In genomic region chr10:103545771-103546281, GRCh38 we compare ENCODE assay signal across 20 cellular contexts. TPM values are rescaled to one million over a fixed set of nuclear protein-coding genes. Genes with fewer than 3 reads are reported as not detected.
DNase-seq lines count a peak whose midpoint lies in the region; ATAC-seq and TF ChIP-seq lines count a peak whose summit lies in the region.
"Had no signal": no experiment of that assay in that cellular context is flagged by ENCODE, and none has a peak within 500 bp of the region (broad histone marks: within the 10 kb centered on the region; RNA-seq: fewer than 3 reads in every experiment).

No MANE protein-coding gene starts in this region.

- TF ChIP-seq CTCF in Peyer's patch (IDR thresholded peaks at IDR 0.05), result no peak
- TF ChIP-seq CTCF in mucosa of descending colon (IDR thresholded peaks at IDR 0.05), result no peak

- H3K4me3 ChIP-seq in Peyer's patch (no peak overlapping the region), mucosa of descending colon (no peak overlapping the region), aorta (ENCODE audit: low read length in 2 of 2) (no peak overlapping the region)
- H3K4me3 ChIP-seq: prostate gland, SK-N-MC, smooth muscle cell had no signal

- no peak for TF ChIP-seq POLR2A in Peyer's patch (IDR thresholded peaks at IDR 0.05)

- H3K9me3 ChIP-seq in Peyer's patch (no peaks in the 10 kb centered on the region), mucosa of descending colon (no peaks in the 10 kb centered on the region), aorta (ENCODE audit: control insufficient read depth, low read length) (no peaks in the 10 kb centered on the region)
- H3K9me3 ChIP-seq: prostate gland had no signal

- H3K4me1 ChIP-seq in Peyer's patch (peaks cover 0 to 22% (median 2%) of the 10 kb centered on the region in 4 donors), mucosa of descending colon (ENCODE audit: low read depth) (peaks cover 26% of the 10 kb centered on the region), aorta (ENCODE audit: control insufficient read depth in 1 of 2, insufficient read depth in 2 of 2, low read length in 2 of 2) (no peaks in the 10 kb centered on the region)

- intact Hi-C loops in mucosa of descending colon (cut with DNase I, micrococcal nuclease), result no loop called here
- intact Hi-C loops in aorta (cut with DNase I), result no loop called here

- ATAC-seq in mucosa of descending colon, result peak; percentile 55
- no peak for ATAC-seq in aorta (ENCODE audit: low FRiP score)
- no peak for ATAC-seq in HG02759 (IDR thresholded peaks at IDR 0.05; ENCODE audit: unreplicated experiment)
- ATAC-seq: naive thymus-derived CD8-positive, alpha-beta T cell; PC-3 had no signal

- peak; percentile 12 for DNase-seq in activated naive CD4-positive, alpha-beta T cell treated with anti-CD3 and anti-CD28 coated beads, Interleukin-2, amount 10 ng/mL, durations not matched to agents 7 days and 5 days
- no peak for DNase-seq in activated naive CD4-positive, alpha-beta T cell (lab: John Stamatoyannopoulos, UW)
- DNase-seq in Peyer's patch (peak in 2 of 3 donors; percentile 56 to 61), mucosa of descending colon (peak in 2 of 3 donors; percentile 53 to 71), aorta (peak; percentile 5 to 39), germinal center (ENCODE audit: low spot score) (no peak), NCI-H187 treated with DMSO at 0.1 percent for 48 hours (lab: John Stamatoyannopoulos, UW) (no peak)
- DNase-seq: activated CD4-positive, CD25-positive, alpha-beta regulatory T cell; activated naive CD8-positive, alpha-beta T cell treated with anti-CD3 and anti-CD28 coated beads for 36 hours; brain microvascular endothelial cell; C1 segment of cervical spinal cord; cortex of kidney; NCI-H1048; PC-3; T-helper 9 cell had no signal

- no peak overlapping the region for H3K27ac Mint-ChIP-seq in activated naive CD4-positive, alpha-beta T cell treated with anti-CD3 and anti-CD28 coated beads, Interleukin-2, amount 10 ng/mL, durations not matched to agents 7 days and 5 days
- H3K27ac Mint-ChIP-seq: activated naive CD8-positive, alpha-beta T cell treated with anti-CD3 and anti-CD28 coated beads for 36 hours had no signal

- H3K27ac ChIP-seq in Peyer's patch (peak overlapping the region in 2 of 4 donors; percentile 15 to 55), aorta (ENCODE audit: low read depth in 1 of 2, low read length in 2 of 2) (no peak overlapping the region)
- H3K27ac ChIP-seq: brain microvascular endothelial cell, prostate gland, SK-N-MC had no signal

- H3K27me3 ChIP-seq in Peyer's patch (no peaks in the 10 kb centered on the region), aorta (ENCODE audit: control insufficient read depth in 1 of 2, insufficient read depth in 2 of 2, low read length in 1 of 2) (no peaks in the 10 kb centered on the region)

- WGBS in aorta, 2 donors, result 90 to 91% methylated on average over 4 of the region's 4 CpGs

- peaks cover 8% of the 10 kb centered on the region for H3K4me1 Mint-ChIP-seq in activated naive CD4-positive, alpha-beta T cell treated with anti-CD3 and anti-CD28 coated beads, Interleukin-2, amount 10 ng/mL, durations not matched to agents 7 days and 5 days

- peaks cover 61% of the 10 kb centered on the region for H3K27me3 Mint-ChIP-seq in activated naive CD4-positive, alpha-beta T cell treated with anti-CD3 and anti-CD28 coated beads, Interleukin-2, amount 10 ng/mL, durations not matched to agents 7 days and 5 days

- no peak overlapping the region for H3K4me3 Mint-ChIP-seq in activated naive CD4-positive, alpha-beta T cell treated with anti-CD3 and anti-CD28 coated beads, Interleukin-2, amount 10 ng/mL, durations not matched to agents 7 days and 5 days
- H3K4me3 Mint-ChIP-seq: activated naive CD8-positive, alpha-beta T cell treated with anti-CD3 and anti-CD28 coated beads for 36 hours; naive thymus-derived CD8-positive, alpha-beta T cell had no signal

- H3K9me3 Mint-ChIP-seq in activated naive CD4-positive, alpha-beta T cell treated with anti-CD3 and anti-CD28 coated beads, Interleukin-2, amount 10 ng/mL, durations not matched to agents 7 days and 5 days, result no peaks in the 10 kb centered on the region
- H3K9me3 Mint-ChIP-seq: activated naive CD8-positive, alpha-beta T cell treated with anti-CD3 and anti-CD28 coated beads for 36 hours; naive thymus-derived CD8-positive, alpha-beta T cell had no signal

- CTCF ChIA-PET in activated naive CD4-positive, alpha-beta T cell treated with anti-CD3 and anti-CD28 coated beads, Interleukin-2, amount 10 ng/mL, durations not matched to agents 7 days and 5 days (lab: Charles Lee), result interaction anchor here (1.1 to 1.6 kb wide), 3 partner anchors 15 to 47 kb away, joined by 3 to 7 read pairs (median 3); no protein-coding TSS in a partner anchor

- H3K36me3 Mint-ChIP-seq in activated naive CD4-positive, alpha-beta T cell treated with anti-CD3 and anti-CD28 coated beads, Interleukin-2, amount 10 ng/mL, durations not matched to agents 7 days and 5 days, result no peaks in the 10 kb centered on the region
- H3K36me3 Mint-ChIP-seq: activated naive CD8-positive, alpha-beta T cell treated with anti-CD3 and anti-CD28 coated beads for 36 hours; naive thymus-derived CD8-positive, alpha-beta T cell had no signal

- H3K36me3 ChIP-seq in Peyer's patch (no peaks in the 10 kb centered on the region), mucosa of descending colon (ENCODE audit: low read depth) (no peaks in the 10 kb centered on the region), aorta (ENCODE audit: control insufficient read depth in 1 of 2, insufficient read depth in 2 of 2, low read length in 1 of 2) (no peaks in the 10 kb centered on the region)
- H3K36me3 ChIP-seq: brain microvascular endothelial cell, prostate gland had no signal

RNA-seq across cellular contexts. Expression of gene NEURL1, which starts 52.3 kb away (rescaled TPM):
- total RNA-seq in Peyer's patch (10 to 100 TPM; 40.4 to 51.8 (median 45.8) TPM), mucosa of descending colon (10 to 100 TPM; 15.9 to 68.7 (median 42.9) TPM), aorta (under 1 TPM; 0.16 to 0.18 TPM)
- 1 to 10 TPM in 1 of 2 donors, under 1 TPM in 1; 0.51 to 2.8 TPM for polyA plus RNA-seq in aorta

Comparison
In these comparisons a context has a peak if more than half of its experiments do, and no peak if none do; other contexts are left out.
1. DNase-seq: peak in activated naive CD4-positive, alpha-beta T cell treated with anti-CD3 and anti-CD28 coated beads, Interleukin-2, amount 10 ng/mL, durations not matched to agents 7 days and 5 days (single experiment), Peyer's patch (2 of 3), mucosa of descending colon (2 of 3) and aorta (2 of 2); none in activated naive CD4-positive, alpha-beta T cell (0 of 4), germinal center (single experiment) and NCI-H187 treated with DMSO at 0.1 percent for 48 hours (single experiment).
2. RNA of gene NEURL1, which starts 52.3 kb away (total RNA-seq): 40.4 to 51.8 TPM in Peyer's patch and 15.9 to 68.7 TPM in mucosa of descending colon; 0.16 to 0.18 TPM in aorta; every median in the first group is over 10 times any median in the second.